ENCODE assay signal across 13 cellular contexts in the genomic region with DNA sequence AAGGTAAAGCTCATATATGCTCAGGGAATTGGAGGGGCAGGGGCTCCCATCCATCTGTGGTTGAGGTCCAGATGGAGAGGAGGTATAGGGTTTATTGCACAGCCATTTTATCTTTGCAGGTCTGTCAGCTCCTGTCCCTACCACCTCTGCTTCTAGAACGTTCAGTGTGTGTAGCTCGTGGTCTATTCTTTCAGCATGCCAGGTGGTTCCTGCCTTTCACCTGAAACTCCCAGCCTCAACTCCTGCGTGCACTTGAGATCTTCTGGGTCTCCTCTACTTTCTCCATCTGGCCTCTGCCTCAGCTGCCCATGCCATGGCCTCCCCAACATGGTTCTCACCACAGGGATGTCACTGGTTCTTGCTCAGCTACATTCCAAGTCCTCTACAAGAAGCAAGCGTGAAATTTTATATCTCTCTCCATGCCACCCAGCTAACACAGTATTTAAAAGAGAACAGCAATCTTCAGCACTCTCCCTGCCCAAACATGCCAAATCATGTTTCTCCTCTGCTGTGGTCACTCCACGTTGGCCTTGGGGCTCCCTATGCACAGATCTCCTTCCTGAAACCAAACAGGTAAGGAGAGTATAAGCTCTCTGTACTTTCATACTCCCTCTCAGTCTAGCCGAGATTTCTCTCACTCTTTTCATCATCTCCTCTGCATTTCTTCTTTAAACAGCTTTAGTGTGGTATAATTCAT.
DNase-seq lines count a peak whose midpoint lies in the region; ATAC-seq, FAIRE-seq and TF ChIP-seq lines count a peak whose summit lies in the region.
"Had no signal": no experiment of that assay in that cellular context is flagged by ENCODE, and none has a peak within 500 bp of the region (broad histone marks: within the 10 kb centered on the region; RNA-seq: fewer than 3 reads in every experiment).

No MANE protein-coding gene starts in this region.

- DNase-seq in MCF 10A (ENCODE audit: unreplicated experiment): no peak
- DNase-seq in breast epithelium (ENCODE audit: low spot score in 2 of 2): no peak
- DNase-seq in RWPE2 (ENCODE audit: low spot score): no peak
- DNase-seq in foreskin keratinocyte: peak in 1 of 2 donors; percentile 67
- no peak for DNase-seq in chondrocyte (ENCODE audit: low spot score)
- DNase-seq in activated CD4-positive, CD25-positive, alpha-beta regulatory T cell treated with anti-CD3 and anti-CD28 coated beads, Interleukin-2, amount 50 U/mL, for 72 hours: no peak
- DNase-seq in naive thymus-derived CD4-positive, alpha-beta T cell: no peak
- DNase-seq in D721Med (ENCODE audit: insufficient read length, low spot score): no peak
- DNase-seq: 8988T, AML-193, DMS 273 treated with DMSO at 0.1 percent for 48 hours had no signal

- POLR2A ChIA-PET in MCF 10A (lab: Yijun Ruan, JAX): interaction anchor here (0.8 to 1.4 kb wide), 3 partner anchors 18 to 514 kb away, joined by 3 to 6 read pairs (median 4); no protein-coding TSS in a partner anchor
- POLR2A ChIA-PET in naive thymus-derived CD4-positive, alpha-beta T cell (lab: Charles Lee): no interaction called here

- no peaks in the 10 kb centered on the region for H3K27me3 Mint-ChIP-seq in MCF 10A (ENCODE audit: insufficient read depth, unreplicated experiment)
- peaks cover 26% of the 10 kb centered on the region for H3K27me3 Mint-ChIP-seq in chondrocyte (ENCODE audit: low read depth)
- H3K27me3 Mint-ChIP-seq in naive thymus-derived CD4-positive, alpha-beta T cell: no peaks in the 10 kb centered on the region

- H3K4me3 Mint-ChIP-seq in MCF 10A (ENCODE audit: unreplicated experiment) (no peak overlapping the region), chondrocyte (ENCODE audit: unreplicated experiment) (no peak overlapping the region)
- H3K4me3 Mint-ChIP-seq in naive thymus-derived CD4-positive, alpha-beta T cell: no peak overlapping the region

- TF ChIP-seq POLR2A in breast epithelium (IDR thresholded peaks at IDR 0.05): no peak

- no peaks in the 10 kb centered on the region for H3K9me3 ChIP-seq in breast epithelium
- no peaks in the 10 kb centered on the region for H3K9me3 ChIP-seq in RWPE2 (ENCODE audit: severe bottlenecking)
- no peaks in the 10 kb centered on the region for H3K9me3 ChIP-seq in naive thymus-derived CD4-positive, alpha-beta T cell (ENCODE audit: control insufficient read depth in 2 of 3, low read length in 3 of 3)
- H3K9me3 ChIP-seq: BLaER1 had no signal

- intact Hi-C loops in MCF 10A (cut with micrococcal nuclease): no loop called here
- intact Hi-C loops in breast epithelium (cut with DNase I; ENCODE audit: low total_unique reads): no loop called here
- intact Hi-C loops in naive thymus-derived CD4-positive, alpha-beta T cell (cut with micrococcal nuclease): no loop called here

- H3K36me3 ChIP-seq in breast epithelium: no peaks in the 10 kb centered on the region
- no peaks in the 10 kb centered on the region for H3K36me3 ChIP-seq in RWPE2 (ENCODE audit: low read depth)
- H3K36me3 ChIP-seq in naive thymus-derived CD4-positive, alpha-beta T cell (ENCODE audit: control insufficient read depth in 2 of 3, insufficient read depth in 3 of 3, low read length in 3 of 3): no peaks in the 10 kb centered on the region
- H3K36me3 ChIP-seq: BLaER1 had no signal

- H3K27ac ChIP-seq in breast epithelium: no peak overlapping the region
- H3K27ac ChIP-seq in RWPE2 (ENCODE audit: poor library complexity, severe bottlenecking): no peak overlapping the region
- H3K27ac ChIP-seq in foreskin keratinocyte: no peak overlapping the region
- H3K27ac ChIP-seq in naive thymus-derived CD4-positive, alpha-beta T cell (ENCODE audit: low read depth, low read length): no peak overlapping the region
- H3K27ac ChIP-seq: BLaER1 had no signal

- no TSS peak for BruUV-seq in MCF 10A (replicated peaks; lab: Mats Ljungman, UMichigan)

- TF ChIP-seq CTCF in MCF 10A (IDR thresholded peaks at IDR 0.05; ENCODE audit: unreplicated experiment) (no peak), breast epithelium (IDR thresholded peaks at IDR 0.05) (no peak), RWPE2 (IDR thresholded peaks at IDR 0.05; ENCODE audit: poor library complexity, severe bottlenecking) (no peak), foreskin keratinocyte (conservative IDR thresholded peaks at IDR 0.05) (no peak), chondrocyte (IDR thresholded peaks at IDR 0.05) (no peak), D721Med (IDR thresholded peaks at IDR 0.05; ENCODE audit: insufficient read depth, missing control alignments) (no peak)

- ATAC-seq in RWPE2 (ENCODE audit: low read depth) (peak; percentile 49; the same call in 2 of the 3 replicates), foreskin keratinocyte (peak; percentile 37)
- no peak for ATAC-seq in naive thymus-derived CD4-positive, alpha-beta T cell
- ATAC-seq: HCT116 had no signal

- H3K4me1 ChIP-seq in breast epithelium (no peaks in the 10 kb centered on the region), RWPE2 (ENCODE audit: insufficient read depth, poor library complexity, severe bottlenecking) (peaks cover 4% of the 10 kb centered on the region), foreskin keratinocyte (no peaks in the 10 kb centered on the region)
- no peaks in the 10 kb centered on the region for H3K4me1 ChIP-seq in naive thymus-derived CD4-positive, alpha-beta T cell (ENCODE audit: control insufficient read depth in 2 of 2, insufficient read depth in 2 of 2, low read length in 2 of 2)
- H3K4me1 ChIP-seq: BLaER1 had no signal

- H3K27ac Mint-ChIP-seq in MCF 10A (ENCODE audit: low read depth, unreplicated experiment) (peak overlapping the region; percentile 61), chondrocyte (ENCODE audit: unreplicated experiment) (no peak overlapping the region)
- no peak overlapping the region for H3K27ac Mint-ChIP-seq in naive thymus-derived CD4-positive, alpha-beta T cell

- FAIRE-seq in D721Med (lab: Jason Lieb, UNC): no peak

- CTCF ChIA-PET in MCF 10A (lab: Yijun Ruan, JAX): interaction anchor here (1.1 to 3.5 kb wide), 3 partner anchors 9 to 19 kb away, joined by 3 to 13 read pairs (median 5); no protein-coding TSS in a partner anchor
- CTCF ChIA-PET in naive thymus-derived CD4-positive, alpha-beta T cell (lab: Charles Lee): no interaction called here

- H3K27me3 ChIP-seq in breast epithelium (no peaks in the 10 kb centered on the region), RWPE2 (ENCODE audit: insufficient read depth, poor library complexity, severe bottlenecking) (no peaks in the 10 kb centered on the region), foreskin keratinocyte (no peaks in the 10 kb centered on the region)
- no peaks in the 10 kb centered on the region for H3K27me3 ChIP-seq in naive thymus-derived CD4-positive, alpha-beta T cell (ENCODE audit: control insufficient read depth in 2 of 2, insufficient read depth in 2 of 2, low read length in 2 of 2)
- H3K27me3 ChIP-seq: BLaER1 had no signal

- H3K4me3 ChIP-seq in breast epithelium (no peak overlapping the region), RWPE2 (ENCODE audit: severe bottlenecking) (no peak overlapping the region)
- no peak overlapping the region for H3K4me3 ChIP-seq in naive thymus-derived CD4-positive, alpha-beta T cell (ENCODE audit: low read length)
- H3K4me3 ChIP-seq: BLaER1 had no signal

- H3K4me1 Mint-ChIP-seq in MCF 10A (ENCODE audit: insufficient read depth, unreplicated experiment) (peaks cover 10% of the 10 kb centered on the region), chondrocyte (ENCODE audit: low read depth) (peaks cover 9% of the 10 kb centered on the region)
- H3K4me1 Mint-ChIP-seq in naive thymus-derived CD4-positive, alpha-beta T cell: no peaks in the 10 kb centered on the region

- peaks cover 8% of the 10 kb centered on the region for H3K9me3 Mint-ChIP-seq in MCF 10A (ENCODE audit: unreplicated experiment)
- H3K9me3 Mint-ChIP-seq in chondrocyte (ENCODE audit: low read depth): no peaks in the 10 kb centered on the region
- peaks cover 0 to 12% (median 0%) of the 10 kb centered on the region in 11 donors for H3K9me3 Mint-ChIP-seq in naive thymus-derived CD4-positive, alpha-beta T cell

- H3K36me3 Mint-ChIP-seq in MCF 10A (ENCODE audit: insufficient read depth, unreplicated experiment) (no peaks in the 10 kb centered on the region), chondrocyte (ENCODE audit: low read depth) (no peaks in the 10 kb centered on the region)
- H3K36me3 Mint-ChIP-seq in naive thymus-derived CD4-positive, alpha-beta T cell: no peaks in the 10 kb centered on the region
